Comparison of ENCODE assay signal across 8 cellular contexts in the genomic region with DNA sequence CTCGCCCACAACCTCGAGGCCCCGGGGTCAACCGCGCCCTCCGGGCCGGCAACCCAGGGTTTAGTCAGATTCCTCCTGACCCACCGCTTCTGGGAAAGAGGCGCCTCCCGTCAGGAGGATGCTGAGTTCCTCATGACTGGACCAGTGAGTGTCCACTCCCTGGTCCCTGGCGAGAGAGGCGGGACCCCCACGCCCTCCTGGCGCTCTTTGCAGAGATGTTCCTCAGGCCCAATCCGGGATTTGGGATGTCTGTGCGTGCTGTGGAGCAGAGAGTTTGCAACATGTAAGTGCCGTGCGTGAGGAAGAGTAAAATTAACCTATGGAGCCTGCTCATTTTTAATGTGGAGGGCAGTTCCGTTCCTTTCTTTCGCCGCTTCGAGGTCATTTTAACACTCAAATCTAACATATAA. TPM values are rescaled to one million over a fixed set of nuclear protein-coding genes. Genes with fewer than 3 reads are reported as not detected.
DNase-seq lines count a peak whose midpoint lies in the region; ATAC-seq, FAIRE-seq and TF ChIP-seq lines count a peak whose summit lies in the region.

No MANE protein-coding gene starts in this region.

- H3K4me1 ChIP-seq in left lung (peaks cover 9 to 28% of the 10 kb centered on the region in 2 donors), thoracic aorta (ENCODE audit: control insufficient read depth in 1 of 2, low read depth in 2 of 2) (peaks cover 4 to 31% of the 10 kb centered on the region in 2 donors)

- TF ChIP-seq CTCF in bronchial epithelial cell (IDR thresholded peaks at IDR 0.05; ENCODE audit: insufficient read depth, low read length, severe bottlenecking), result no peak
- TF ChIP-seq CTCF in left lung (IDR thresholded peaks at IDR 0.05), result no peak
- no peak for TF ChIP-seq CTCF in thoracic aorta (IDR thresholded peaks at IDR 0.05)

- H3K9me3 ChIP-seq in left lung (peaks cover 0 to 5% of the 10 kb centered on the region in 2 donors), thoracic aorta (no peaks in the 10 kb centered on the region)

- H3K27me3 ChIP-seq in bronchial epithelial cell (ENCODE audit: control insufficient read depth, insufficient read depth, low read length), result no peaks in the 10 kb centered on the region
- no peaks in the 10 kb centered on the region for H3K27me3 ChIP-seq in left lung
- no peaks in the 10 kb centered on the region for H3K27me3 ChIP-seq in thoracic aorta (replicated peaks; ENCODE audit: insufficient read depth)

- H3K27ac ChIP-seq in left lung (peak overlapping the region; percentile 89 to 95), thoracic aorta (peak overlapping the region; percentile 91)

- H3K36me3 ChIP-seq in bronchial epithelial cell (ENCODE audit: control insufficient read depth, insufficient read depth, low read length) (peaks cover 1% of the 10 kb centered on the region), left lung (peaks cover 0 to 15% of the 10 kb centered on the region in 2 donors), thoracic aorta (peaks cover 3% of the 10 kb centered on the region)

- peak overlapping the region; percentile 81 for H3K4me3 ChIP-seq in bronchial epithelial cell (ENCODE audit: low read depth, low read length)
- peak overlapping the region; percentile 76 to 88 for H3K4me3 ChIP-seq in left lung
- peak overlapping the region; percentile 79 for H3K4me3 ChIP-seq in thoracic aorta

- intact Hi-C loops in left lung (cut with DNase I), result loop anchor here in 1 of 2 donors (10.0 kb wide), 1 partner anchor 107 kb away; the partner anchor contains the start of gene SMIM14

- FAIRE-seq in bronchial epithelial cell (lab: Jason Lieb, UNC), result no peak
- FAIRE-seq in urothelium cell line (lab: Jason Lieb, UNC), result no peak

- DNase-seq in DMS114 treated with DMSO at 0.1 percent for 48 hours (lab: John Stamatoyannopoulos, UW; ENCODE audit: unreplicated experiment), result peak; percentile 55
- peak; percentile 70 for DNase-seq in NCI-H226
- peak; percentile 54 for DNase-seq in bronchial epithelial cell (ENCODE audit: low read depth)
- peak in 1 of 2 donors; percentile 82 for DNase-seq in left lung
- peak; percentile 71 for DNase-seq in thoracic aorta (ENCODE audit: low spot score)
- DNase-seq in urothelium cell line (ENCODE audit: low spot score), result no peak

- ATAC-seq in left lung (peak; percentile 47), thoracic aorta (ENCODE audit: insufficient number of reproducible peaks, low FRiP score, low read depth) (peak; percentile 56), HG03439 (IDR thresholded peaks at IDR 0.05; ENCODE audit: unreplicated experiment) (no peak), HG02571 (IDR thresholded peaks at IDR 0.05; ENCODE audit: unreplicated experiment) (no peak)

RNA-seq across cellular contexts. Expression of gene UGDH, which starts 0.8 kb away (rescaled TPM):
- total RNA-seq in bronchial epithelial cell, result 43.1 and 65.0 TPM in 2 replicates
- 100 to 1,000 TPM in 1 of 2 donors, 10 to 100 TPM in 1; 62.8 to 104 TPM for total RNA-seq in left lung
- 100 to 1,000 TPM; 103 to 736 TPM for total RNA-seq in thoracic aorta

Comparison
In these comparisons a context has a peak if more than half of its experiments do, and no peak if none do; other contexts are left out.
1. ATAC-seq: peak in left lung (single experiment) and thoracic aorta (single experiment); none in HG03439 (single experiment) and HG02571 (single experiment).
2. Peak in every context shown above with its lines, with median percentiles within 50 percentile points of each other: H3K4me3 ChIP-seq.